12 cellular contexts compared by ENCODE assay signal in genomic region chr7:65239324-65239706, GRCh38.
DNase-seq lines count a peak whose midpoint lies in the region; FAIRE-seq and TF ChIP-seq lines count a peak whose summit lies in the region.
"Had no signal": no experiment of that assay in that cellular context is flagged by ENCODE, and none has a peak within 500 bp of the region (broad histone marks: within the 10 kb centered on the region; RNA-seq: fewer than 3 reads in every experiment).

No MANE protein-coding gene starts in this region.

- no peaks in the 10 kb centered on the region for H3K4me1 Mint-ChIP-seq in activated naive CD4-positive, alpha-beta T cell treated with anti-CD3 and anti-CD28 coated beads, Interleukin-2, amount 10 ng/mL, durations not matched to agents 7 days and 5 days
- H3K4me1 Mint-ChIP-seq: CD14-positive monocyte had no signal

- H3K27me3 ChIP-seq in endothelial cell of umbilical vein (ENCODE audit: control insufficient read depth in 2 of 2, insufficient read depth in 2 of 2, low read length in 2 of 2) (peaks cover 1 to 3% of the 10 kb centered on the region in 2 experiments), osteoblast (ENCODE audit: insufficient read depth, low read length) (peaks cover 4% of the 10 kb centered on the region)

- dilution Hi-C loops in endothelial cell of umbilical vein (cut with MboI; ENCODE audit: extremely low pct_ligation_motif_present, low sequenced_read_pairs), result no loop called here

- intact Hi-C loops in endothelial cell of umbilical vein (cut with micrococcal nuclease) (loop anchor here (5.0 kb wide), 1 partner anchor 258 kb away; no protein-coding TSS in a partner anchor), posterior vena cava (cut with DNase I) (no loop called here)

- no peak overlapping the region for H3K4me3 Mint-ChIP-seq in activated naive CD4-positive, alpha-beta T cell treated with anti-CD3 and anti-CD28 coated beads, Interleukin-2, amount 10 ng/mL, durations not matched to agents 7 days and 5 days

- POLR2A ChIA-PET in endothelial cell of umbilical vein (lab: Charles Lee), result no interaction called here

- no peaks in the 10 kb centered on the region for H3K79me2 ChIP-seq in endothelial cell of umbilical vein (ENCODE audit: control insufficient read depth, insufficient read depth, low read length)
- H3K79me2 ChIP-seq in osteoblast (ENCODE audit: insufficient read depth, low read length), result no peaks in the 10 kb centered on the region

- H3K4me2 ChIP-seq in endothelial cell of umbilical vein (ENCODE audit: insufficient read depth, low read length), result peak overlapping the region; percentile 21
- H3K4me2 ChIP-seq in osteoblast (ENCODE audit: insufficient read depth, low read length), result peak overlapping the region; percentile 74

- peaks cover 38% of the 10 kb centered on the region for H3K27me3 Mint-ChIP-seq in activated naive CD4-positive, alpha-beta T cell treated with anti-CD3 and anti-CD28 coated beads, Interleukin-2, amount 10 ng/mL, durations not matched to agents 7 days and 5 days

- no peak overlapping the region for H3K27ac ChIP-seq in endothelial cell of umbilical vein (ENCODE audit: insufficient read depth, low read depth, low read length)
- H3K27ac ChIP-seq in osteoblast (ENCODE audit: low read depth, low read length), result no peak overlapping the region
- H3K27ac ChIP-seq: HL-60 had no signal

- no peaks in the 10 kb centered on the region for H3K9me3 Mint-ChIP-seq in activated naive CD4-positive, alpha-beta T cell treated with anti-CD3 and anti-CD28 coated beads, Interleukin-2, amount 10 ng/mL, durations not matched to agents 7 days and 5 days

- CTCF ChIA-PET in endothelial cell of umbilical vein (lab: Charles Lee), result interaction anchor here (1.4 kb wide), 1 partner anchor 10 kb away, joined by 3 read pairs; no protein-coding TSS in a partner anchor
- CTCF ChIA-PET in activated naive CD4-positive, alpha-beta T cell treated with anti-CD3 and anti-CD28 coated beads, Interleukin-2, amount 10 ng/mL, durations not matched to agents 7 days and 5 days (lab: Charles Lee), result no interaction called here

- peak; percentile 16 for DNase-seq in A172 (ENCODE audit: low spot score)
- DNase-seq in LNCaP clone FGC (ENCODE audit: low read depth), result no peak
- DNase-seq in endothelial cell of umbilical vein (ENCODE audit: low read depth, low spot score), result no peak
- no peak for DNase-seq in osteoblast (ENCODE audit: insufficient read length, low spot score, missing footprints)
- DNase-seq in NK-92 (lab: John Stamatoyannopoulos, UW; ENCODE audit: unreplicated experiment), result no peak
- no peak for DNase-seq in posterior vena cava (ENCODE audit: low spot score)
- no peak for DNase-seq in GDM1 (lab: John Stamatoyannopoulos, UW)
- no peak for DNase-seq in activated naive CD4-positive, alpha-beta T cell treated with anti-CD3 and anti-CD28 coated beads, Interleukin-2, amount 10 ng/mL, durations not matched to agents 7 days and 5 days
- DNase-seq: effector memory CD4-positive, alpha-beta T cell had no signal

- H2AFZ ChIP-seq in endothelial cell of umbilical vein (ENCODE audit: low read depth, low read length) (peak overlapping the region; percentile 96), osteoblast (ENCODE audit: low read length) (peak overlapping the region; percentile 72)

- TF ChIP-seq CTCF in LNCaP clone FGC (IDR thresholded peaks at IDR 0.05; ENCODE audit: control insufficient read depth, extremely low read depth, insufficient read depth) (no peak), endothelial cell of umbilical vein (IDR thresholded peaks at IDR 0.05; ENCODE audit: extremely low read depth in 1 of 2, insufficient read depth in 1 of 2, low read depth in 1 of 2, low read length in 2 of 2) (no peak), osteoblast (IDR thresholded peaks at IDR 0.05; ENCODE audit: extremely low read depth, low read depth, low read length) (no peak)

- H3K4me3 ChIP-seq in LNCaP clone FGC (ENCODE audit: low read depth, low read length) (peak overlapping the region; percentile 38), endothelial cell of umbilical vein (replicated peaks in 1 of 3; ENCODE audit: insufficient read depth in 1 of 3, low read depth in 1 of 3, low read length in 3 of 3) (peak overlapping the region in 1 of 3 experiments; percentile 57), osteoblast (ENCODE audit: insufficient read depth, low read length) (peak overlapping the region; percentile 66)
- H3K4me3 ChIP-seq: GM12878 had no signal

- no peak for TF ChIP-seq POLR2A in endothelial cell of umbilical vein (IDR thresholded peaks at IDR 0.05; ENCODE audit: low read depth, low read length)

- H3K36me3 Mint-ChIP-seq in activated naive CD4-positive, alpha-beta T cell treated with anti-CD3 and anti-CD28 coated beads, Interleukin-2, amount 10 ng/mL, durations not matched to agents 7 days and 5 days, result no peaks in the 10 kb centered on the region
- H3K36me3 Mint-ChIP-seq: CD14-positive monocyte had no signal

- H3K4me1 ChIP-seq in endothelial cell of umbilical vein (ENCODE audit: control insufficient read depth, extremely low read depth, insufficient read depth, low read length), result peaks cover 3% of the 10 kb centered on the region
- no peaks in the 10 kb centered on the region for H3K4me1 ChIP-seq in osteoblast (ENCODE audit: insufficient read depth, low read length)

- H3K9ac ChIP-seq in endothelial cell of umbilical vein (replicated peaks; ENCODE audit: extremely low read depth, insufficient read depth, low read length), result no peak overlapping the region

- H3K36me3 ChIP-seq in endothelial cell of umbilical vein (ENCODE audit: control insufficient read depth in 2 of 2, extremely low read depth in 1 of 2, insufficient read depth in 2 of 2, low read length in 2 of 2) (no peaks in the 10 kb centered on the region), osteoblast (ENCODE audit: insufficient read depth, low read length) (no peaks in the 10 kb centered on the region)

- no peaks in the 10 kb centered on the region for H3K9me1 ChIP-seq in endothelial cell of umbilical vein (replicated peaks; ENCODE audit: control insufficient read depth, extremely low read depth, insufficient read depth, low read length)

- no TSS peak for BruUV-seq in endothelial cell of umbilical vein (replicated peaks; lab: Mats Ljungman, UMichigan)

- no peaks in the 10 kb centered on the region for H4K20me1 ChIP-seq in endothelial cell of umbilical vein (replicated peaks; ENCODE audit: control insufficient read depth, extremely low read depth, insufficient read depth, low read length)
- H4K20me1 ChIP-seq in osteoblast (ENCODE audit: insufficient read depth, low read length), result no peaks in the 10 kb centered on the region

- H3K27ac Mint-ChIP-seq in activated naive CD4-positive, alpha-beta T cell treated with anti-CD3 and anti-CD28 coated beads, Interleukin-2, amount 10 ng/mL, durations not matched to agents 7 days and 5 days, result no peak overlapping the region

- H3K9me3 ChIP-seq in endothelial cell of umbilical vein (replicated peaks; ENCODE audit: control insufficient read depth, insufficient read depth, low read length) (no peaks in the 10 kb centered on the region), osteoblast (ENCODE audit: low read depth, low read length) (no peaks in the 10 kb centered on the region)

- no peak for FAIRE-seq in endothelial cell of umbilical vein (lab: Jason Lieb, UNC)
- FAIRE-seq: GM12878 had no signal

TF ChIP-seq in endothelial cell of umbilical vein, 7 proteins besides CTCF, POLR2A, EP300 and RAD21:
- TF ChIP-seq MAX (IDR thresholded peaks at IDR 0.05; ENCODE audit: insufficient read depth, insufficient read length) (no peak), FOS (IDR thresholded peaks at IDR 0.05; ENCODE audit: borderline replicate concordance, insufficient read depth, low read length) (no peak), JUN (IDR thresholded peaks at IDR 0.05; ENCODE audit: borderline replicate concordance, insufficient read depth, insufficient read length, low read depth) (no peak), EZH2 (IDR thresholded peaks at IDR 0.05; ENCODE audit: borderline replicate concordance, low read depth, low read length, severe bottlenecking) (no peak), MYC (IDR thresholded peaks at IDR 0.05; ENCODE audit: low read depth, low read length) (no peak), POLR2AphosphoS5 (IDR thresholded peaks at IDR 0.05; ENCODE audit: insufficient read depth, low read depth, low read length) (no peak), GATA2 (IDR thresholded peaks at IDR 0.05; ENCODE audit: insufficient read depth, insufficient read length, low read depth, low read length) (no peak)
